ENCODE assay signal across 33 cellular contexts in genomic region chr15:80817901-80818300, GRCh38. TPM values are rescaled to one million over a fixed set of nuclear protein-coding genes. Genes with fewer than 3 reads are reported as not detected.
"Had no signal": no experiment of that assay in that cellular context is flagged by ENCODE, and none has a peak within 500 bp of the region (broad histone marks: within the 10 kb centered on the region; RNA-seq: fewer than 3 reads in every experiment).

No MANE protein-coding gene starts in this region.

- H3K27ac Mint-ChIP-seq: activated B cell treated with CpG ODN at 0.5 μM for 24 hours; activated CD8-positive, alpha-beta T cell treated with anti-CD3 and anti-CD28 coated beads for 36 hours; activated naive CD8-positive, alpha-beta T cell; activated T-helper 17 cell treated with anti-CD3 and anti-CD28 coated beads, Interleukin-2, amount 50 U/mL, for 72 hours; T-helper 17 cell; T-helper 2 cell treated with Interferon-gamma antibody and Interleukin-4, amounts not matched to agents 5 μg/mL and 100 μg/mL, for 36 hours had no signal

- FAIRE-seq: colon, endometrium, endothelial cell of umbilical vein had no signal

- H3K4me3 Mint-ChIP-seq: activated B cell treated with CpG ODN at 0.5 μM for 24 hours; activated CD8-positive, alpha-beta T cell treated with anti-CD3 and anti-CD28 coated beads for 36 hours; activated naive CD8-positive, alpha-beta T cell; activated T-cell treated with anti-CD3 and anti-CD28 coated beads, Interleukin-2, amount 50 U/mL, for 4 hours; activated T-helper 17 cell treated with anti-CD3 and anti-CD28 coated beads, Interleukin-2, amount 50 U/mL, for 72 hours; T-helper 17 cell; T-helper 2 cell treated with Interferon-gamma antibody and Interleukin-4, amounts not matched to agents 5 μg/mL and 100 μg/mL, for 36 hours had no signal

- H3K9me3 ChIP-seq: body of pancreas, esophagus squamous epithelium, gastroesophageal sphincter had no signal

- H3K27ac ChIP-seq: body of pancreas, epithelial cell of prostate, esophagus squamous epithelium, heart right ventricle, WERI-Rb-1 had no signal

- H3K4me3 ChIP-seq: body of pancreas, esophagus squamous epithelium, gastroesophageal sphincter, heart right ventricle had no signal

- H3K4me1 Mint-ChIP-seq: activated T-helper 17 cell treated with anti-CD3 and anti-CD28 coated beads, Interleukin-2, amount 50 U/mL, for 72 hours; T-helper 17 cell had no signal

- H3K27me3 ChIP-seq: body of pancreas, esophagus squamous epithelium, gastroesophageal sphincter, heart right ventricle had no signal

- DNase-seq: activated B cell treated with CpG ODN at 0.5 μM for 24 hours; activated CD4-positive, alpha-beta T cell treated with anti-CD3 and anti-CD28 coated beads for 48 hours; activated CD4-positive, alpha-beta T cell treated with anti-CD3 and anti-CD28 coated beads, Interleukin-2, amount 50 U/mL, for 1 hour; activated CD4-positive, alpha-beta T cell treated with anti-CD3 and anti-CD28 coated beads, Interleukin-2, amount 50 U/mL, for 48 hours; activated CD8-positive, alpha-beta memory T cell treated with anti-CD3 and anti-CD28 coated beads for 24 hours; activated CD8-positive, alpha-beta T cell treated with anti-CD3 and anti-CD28 coated beads for 36 hours; activated effector memory CD4-positive, alpha-beta T cell treated with Interleukin-2 at 50 U/mL for 16 hours; activated gamma-delta T cell treated with Interleukin-2 at 50 U/mL for 16 hours; activated naive CD4-positive, alpha-beta T cell treated with anti-CD3 and anti-CD28 coated beads, Interleukin-2, amount 50 U/mL, for 16 hours; activated naive CD4-positive, alpha-beta T cell treated with Interleukin-2 at 50 U/mL for 16 hours; activated T-cell treated with anti-CD3 and anti-CD28 coated beads, Interleukin-2, amount 50 U/mL, for 4 hours; amniotic stem cell; aorta; body of pancreas; caudate nucleus; cortex of kidney; dermis blood vessel endothelial cell; effector CD8-positive, alpha-beta T cell; esophagus squamous epithelium; foreskin melanocyte; heart right ventricle; T-helper 17 cell; T1000; WERI-Rb-1 had no signal

- H3K36me3 ChIP-seq: esophagus squamous epithelium, gastroesophageal sphincter, heart right ventricle, WERI-Rb-1 had no signal

- H3K36me3 Mint-ChIP-seq: activated naive CD8-positive, alpha-beta T cell had no signal

- H3K9me3 Mint-ChIP-seq: activated B cell treated with CpG ODN at 0.5 μM for 24 hours; activated CD8-positive, alpha-beta T cell treated with anti-CD3 and anti-CD28 coated beads for 36 hours; activated T-cell treated with anti-CD3 and anti-CD28 coated beads, Interleukin-2, amount 50 U/mL, for 4 hours; activated T-helper 17 cell treated with anti-CD3 and anti-CD28 coated beads, Interleukin-2, amount 50 U/mL, for 72 hours; T-helper 2 cell treated with Interferon-gamma antibody and Interleukin-4, amounts not matched to agents 5 μg/mL and 100 μg/mL, for 36 hours had no signal

- H3K4me1 ChIP-seq: body of pancreas had no signal

- ATAC-seq: activated CD4-positive, CD25-positive, alpha-beta regulatory T cell treated with anti-CD3 and anti-CD28 coated beads, Interleukin-2, amount 50 U/mL, for 24 hours; activated CD8-positive, alpha-beta T cell treated with anti-CD3 and anti-CD28 coated beads for 36 hours; activated T-cell treated with anti-CD3 and anti-CD28 coated beads, Interleukin-2, amount 50 U/mL, for 4 hours; activated T-helper 17 cell treated with anti-CD3 and anti-CD28 coated beads, Interleukin-2, amount 50 U/mL, for 72 hours; body of pancreas; gastroesophageal sphincter; heart right ventricle; T-helper 17 cell had no signal

RNA-seq across cellular contexts. Expression of gene CEMIP, which starts 38.7 kb away (rescaled TPM):
- total RNA-seq: activated B cell treated with CpG ODN at 0.5 μM for 24 hours; activated CD8-positive, alpha-beta T cell treated with anti-CD3 and anti-CD28 coated beads for 36 hours; endothelial cell of umbilical vein had no signal
